In the genomic region with DNA sequence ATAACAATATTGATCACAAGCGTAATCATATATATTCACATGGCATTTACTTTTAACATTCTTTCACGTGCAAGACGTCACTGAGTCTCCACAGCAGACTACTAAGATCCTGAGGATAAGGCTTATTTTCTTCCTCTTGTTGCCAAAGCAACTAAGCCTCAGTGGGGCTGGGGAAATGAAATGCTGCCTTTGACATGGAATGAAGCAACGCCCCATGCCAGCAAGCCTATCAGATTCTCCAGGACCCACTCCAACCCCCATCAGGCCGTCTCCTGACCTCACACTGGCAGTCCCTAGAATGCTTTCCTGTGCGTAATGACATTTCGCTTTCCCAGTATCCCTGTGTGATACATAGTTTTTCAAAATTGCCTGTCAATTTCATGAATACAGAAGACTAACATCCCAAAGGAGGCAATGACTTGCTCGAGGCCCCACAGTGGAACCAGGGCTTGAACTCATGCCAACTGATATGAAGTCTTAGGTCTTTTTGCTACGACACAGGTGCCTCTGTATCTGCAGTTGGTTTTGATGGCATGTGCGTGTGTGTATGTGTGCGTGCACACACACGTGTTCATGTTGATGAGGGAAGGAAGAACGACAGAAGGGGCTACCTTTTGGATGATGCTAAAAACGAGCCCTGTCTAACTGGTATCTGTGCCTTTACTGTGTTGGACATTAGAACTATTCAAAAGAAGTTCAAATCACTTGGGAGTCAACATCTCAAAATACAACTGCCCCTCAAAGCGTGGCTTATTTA, we compare ENCODE assay signal across 31 cellular contexts.
"Had no signal": no experiment of that assay in that cellular context is flagged by ENCODE, and none has a peak within 500 bp of the region (broad histone marks: within the 10 kb centered on the region; RNA-seq: fewer than 3 reads in every experiment).

No MANE protein-coding gene starts in this region.

- FAIRE-seq: astrocyte had no signal

- H3K36me3 ChIP-seq: Peyer's patch, SJCRH30 had no signal

- H3K4me1 ChIP-seq: Peyer's patch, SJCRH30 had no signal

- H3K4me3 Mint-ChIP-seq: activated B cell treated with CpG ODN at 0.5 μM for 24 hours; activated CD4-positive, alpha-beta T cell treated with anti-CD3 and anti-CD28 coated beads, Interleukin-2, amount 10 ng/mL, durations not matched to agents 24 days and 14 days; activated naive CD4-positive, alpha-beta T cell treated with anti-CD3 and anti-CD28 coated beads for 36 hours; activated naive CD8-positive, alpha-beta T cell; activated T-helper 17 cell treated with anti-CD3 and anti-CD28 coated beads, Interleukin-2, amount 50 U/mL, for 72 hours; brain; central memory CD8-positive, alpha-beta T cell; T-helper 1 cell treated with Interleukin-12 subunit alpha and Interleukin-12 subunit beta and Interleukin-4 antibody, amounts not matched to agents 30 μg/mL and 1 μg/mL, for 36 hours had no signal

- H3K4me3 ChIP-seq: Peyer's patch, SJCRH30 had no signal

- DNase-seq: activated B cell treated with CpG ODN at 0.5 μM for 24 hours; activated CD4-positive, alpha-beta T cell treated with anti-CD3 and anti-CD28 coated beads for 1 hour; activated CD4-positive, alpha-beta T cell treated with anti-CD3 and anti-CD28 coated beads, Interleukin-2, amount 10 ng/mL, durations not matched to agents 24 days and 14 days; activated CD4-positive, alpha-beta T cell treated with anti-CD3 and anti-CD28 coated beads, Interleukin-2, amount 50 U/mL, for 48 hours; activated CD8-positive, alpha-beta memory T cell treated with anti-CD3 and anti-CD28 coated beads for 24 hours; activated gamma-delta T cell; activated naive CD4-positive, alpha-beta T cell treated with anti-CD3 and anti-CD28 coated beads for 36 hours; activated T-cell treated with anti-CD3 and anti-CD28 coated beads for 4 hours; activated T-cell treated with anti-CD3 and anti-CD28 coated beads, Interleukin-2, amount 50 U/mL, for 48 hours; amygdala; Karpas-422; MM.1S; NCI-H1105 treated with DMSO at 0.1 percent for 48 hours; NCI-H1436 treated with DMSO at 0.1 percent for 48 hours; NCI-H187 treated with DMSO at 0.1 percent for 48 hours; NCI-H2081 treated with DMSO at 0.1 percent for 48 hours; NCI-H2171 treated with DMSO at 0.1 percent for 48 hours; NCI-H226; NCI-H526 treated with DMSO at 0.1 percent for 48 hours; NCI-H82; Peyer's patch; Right ventricle myocardium superior; SJCRH30 had no signal

- H3K4me1 Mint-ChIP-seq: activated CD4-positive, alpha-beta T cell treated with anti-CD3 and anti-CD28 coated beads, Interleukin-2, amount 10 ng/mL, durations not matched to agents 24 days and 14 days; activated T-helper 17 cell treated with anti-CD3 and anti-CD28 coated beads, Interleukin-2, amount 50 U/mL, for 72 hours had no signal

- H3K27ac ChIP-seq: Peyer's patch, RWPE1, SJCRH30 had no signal

- H3K27ac Mint-ChIP-seq: activated B cell treated with CpG ODN at 0.5 μM for 24 hours; activated CD4-positive, alpha-beta T cell treated with anti-CD3 and anti-CD28 coated beads, Interleukin-2, amount 10 ng/mL, durations not matched to agents 24 days and 14 days; activated naive CD4-positive, alpha-beta T cell treated with anti-CD3 and anti-CD28 coated beads for 36 hours; activated naive CD8-positive, alpha-beta T cell; activated T-helper 17 cell treated with anti-CD3 and anti-CD28 coated beads, Interleukin-2, amount 50 U/mL, for 72 hours; T-helper 1 cell treated with Interleukin-12 subunit alpha and Interleukin-12 subunit beta and Interleukin-4 antibody, amounts not matched to agents 30 μg/mL and 1 μg/mL, for 36 hours had no signal

- H3K27me3 ChIP-seq: SJCRH30 had no signal

- ATAC-seq: activated T-helper 17 cell treated with anti-CD3 and anti-CD28 coated beads, Interleukin-2, amount 50 U/mL, for 72 hours; SK-N-SH treated with all-trans-retinoic acid at 6 μM for 48 hours had no signal
